ENCODE assay signal across 16 cellular contexts in genomic region chr5:111681791-111682190, GRCh38.
DNase-seq lines count a peak whose midpoint lies in the region; ATAC-seq and TF ChIP-seq lines count a peak whose summit lies in the region.
"Had no signal": no experiment of that assay in that cellular context is flagged by ENCODE, and none has a peak within 500 bp of the region (broad histone marks: within the 10 kb centered on the region; RNA-seq: fewer than 3 reads in every experiment).

No MANE protein-coding gene starts in this region.

- H3K4me1 ChIP-seq in ACC112 (ENCODE audit: control insufficient read depth, insufficient read depth, low read length, unreplicated experiment): peaks cover 26% of the 10 kb centered on the region
- H3K4me1 ChIP-seq in SJSA1 (replicated peaks): peaks cover 29% of the 10 kb centered on the region
- H3K4me1 ChIP-seq in parathyroid adenoma: peaks cover 11% of the 10 kb centered on the region

- H3K4me2 ChIP-seq in parathyroid adenoma (ENCODE audit: low read length): no peak overlapping the region

- H3K36me3 ChIP-seq in ACC112 (ENCODE audit: insufficient read depth, low read length) (no peaks in the 10 kb centered on the region), SJSA1 (no peaks in the 10 kb centered on the region), parathyroid adenoma (ENCODE audit: control insufficient read depth, insufficient read depth, low read length) (no peaks in the 10 kb centered on the region)
- H3K36me3 ChIP-seq: suprapubic skin had no signal

- peak overlapping the region; percentile 56 for H3K4me3 ChIP-seq in ACC112 (ENCODE audit: low read depth, low read length)
- peak overlapping the region; percentile 3; the same call in 1 of the 2 replicates for H3K4me3 ChIP-seq in SJSA1
- no peak overlapping the region for H3K4me3 ChIP-seq in parathyroid adenoma (ENCODE audit: low read depth, low read length)
- H3K4me3 ChIP-seq: suprapubic skin had no signal

- H3K27me3 ChIP-seq in ACC112 (ENCODE audit: insufficient read depth, low read length) (no peaks in the 10 kb centered on the region), SJSA1 (replicated peaks) (no peaks in the 10 kb centered on the region), parathyroid adenoma (ENCODE audit: control insufficient read depth, insufficient read depth, low read length) (no peaks in the 10 kb centered on the region)
- H3K27me3 ChIP-seq: suprapubic skin had no signal

- H2AFZ ChIP-seq in ACC112 (ENCODE audit: low read length, unreplicated experiment) (peak overlapping the region; percentile 79), parathyroid adenoma (peak overlapping the region; percentile 79)

- TF ChIP-seq CTCF in parathyroid adenoma (IDR thresholded peaks at IDR 0.05): no peak

- H3K27ac ChIP-seq in ACC112 (ENCODE audit: low read depth, low read length): peak overlapping the region; percentile 82; the same call in 1 of the 2 replicates
- H3K27ac ChIP-seq in SJSA1: peak overlapping the region; percentile 50
- H3K27ac ChIP-seq in parathyroid adenoma: peak overlapping the region; percentile 62

- no peak overlapping the region for H3K9ac ChIP-seq in parathyroid adenoma

- ATAC-seq in HG02610 (IDR thresholded peaks at IDR 0.05; ENCODE audit: unreplicated experiment): no peak
- ATAC-seq: T-cell had no signal

- H3K79me2 ChIP-seq in ACC112 (ENCODE audit: control insufficient read depth, insufficient read depth, low read length, unreplicated experiment) (no peaks in the 10 kb centered on the region), parathyroid adenoma (no peaks in the 10 kb centered on the region)

- H3K9me3 ChIP-seq in SJSA1 (replicated peaks): no peaks in the 10 kb centered on the region
- H3K9me3 ChIP-seq in parathyroid adenoma (ENCODE audit: control insufficient read depth, low read length): no peaks in the 10 kb centered on the region
- H3K9me3 ChIP-seq: suprapubic skin had no signal

- DNase-seq in SJSA1 (ENCODE audit: low read depth in 1 of 2, low spot score in 2 of 2) (peak in 1 of 2 experiments; percentile 64), fibroblast of peridontal ligament (ENCODE audit: extremely low read depth) (peak; percentile 56), KG1 (lab: John Stamatoyannopoulos, UW) (no peak), D341Med (ENCODE audit: low spot score) (no peak)
- no peak for DNase-seq in activated T-cell treated with anti-CD3 and anti-CD28 coated beads, Interleukin-2, amount 50 U/mL, for 1 hour
- DNase-seq: activated CD4-positive, alpha-beta T cell treated with anti-CD3 and anti-CD28 coated beads for 4 hours; amygdala; COR-L47; effector CD8-positive, alpha-beta T cell; left colon; nephron progenitor cell; T-cell had no signal
